8 cellular contexts compared by ENCODE assay signal in genomic region chr3:75840160-75840559, GRCh38. TPM values are rescaled to one million over a fixed set of nuclear protein-coding genes. Genes with fewer than 3 reads are reported as not detected.
A peak's percentile ranks its signal among the peaks of the same experiment; 100 is the strongest.
DNase-seq lines count a peak whose midpoint lies in the region; ATAC-seq, FAIRE-seq and TF ChIP-seq lines count a peak whose summit lies in the region.
"Not testable (repeated sequence)": the region's sequence is repeated elsewhere in the genome, so short reads cannot be mapped to it uniquely, and the experiment has no call there.

No MANE protein-coding gene starts in this region.

- not testable (repeated sequence) for H2BK120ac ChIP-seq in IMR-90 (ENCODE audit: low read depth, low read length)

- not testable (repeated sequence) for H3K79me1 ChIP-seq in IMR-90 (ENCODE audit: low read depth in 1 of 2, low read length in 2 of 2)

- in situ Hi-C loops in GM23248 (cut with MboI); IMR-90 (cut with MboI; ENCODE audit: low sequenced_read_pairs); brain microvascular endothelial cell (cut with HindIII; ENCODE audit: low pct_ligation_motif_present, low sequenced_read_pairs): not testable (repeated sequence)

- not testable (repeated sequence) for H3K4me2 ChIP-seq in GM23248 (ENCODE audit: unreplicated experiment); IMR-90 (ENCODE audit: low read depth, low read length); PC-3 (ENCODE audit: low read length)
- H3K4me2 ChIP-seq in astrocyte (ENCODE audit: low read length): peak overlapping the region; percentile 67

- H3K9ac ChIP-seq in GM23248; IMR-90 (ENCODE audit: low read depth, low read length); PC-3 (ENCODE audit: low read length): not testable (repeated sequence)
- peak overlapping the region; percentile 18 for H3K9ac ChIP-seq in astrocyte (ENCODE audit: low read length)

- H3K4ac ChIP-seq in IMR-90 (ENCODE audit: low read depth, low read length): not testable (repeated sequence)

- H3K56ac ChIP-seq in IMR-90 (ENCODE audit: extremely low read depth, insufficient read depth, low read length): not testable (repeated sequence)

- not testable (repeated sequence) for H3K4me1 Mint-ChIP-seq in astrocyte (ENCODE audit: low read depth, unreplicated experiment)

- DNase-seq in DMS53 treated with DMSO at 0.1 percent for 48 hours (lab: John Stamatoyannopoulos, UW; ENCODE audit: unreplicated experiment) (peak; percentile 0), GM23248 (peak; percentile 30), IMR-90 (peak; percentile 11), PC-3 (peak; percentile 29), astrocyte (ENCODE audit: low read depth) (peak; percentile 36), brain microvascular endothelial cell (peak; percentile 54), fibroblast of gingiva (ENCODE audit: low read depth) (peak; percentile 4), skeletal muscle cell (ENCODE audit: low read depth) (peak; percentile 30)

- not testable (repeated sequence) for H3K18ac ChIP-seq in IMR-90 (ENCODE audit: low read depth, low read length)

- intact Hi-C loops in IMR-90 (cut with micrococcal nuclease); PC-3 (cut with micrococcal nuclease): not testable (repeated sequence)

- not testable (repeated sequence) for H2BK15ac ChIP-seq in IMR-90 (ENCODE audit: low read depth, low read length)

- not testable (repeated sequence) for H3K9me2 ChIP-seq in GM23248 (ENCODE audit: insufficient read depth); PC-3 (replicated peaks; ENCODE audit: low read length)

- WGBS in GM23248 (ENCODE audit: low coverage in 1 of 2, low lambda C conversion rate in 2 of 2, missing lambda C conversion rate in 2 of 2), 2 experiments: 25 to 29% methylated on average over 4 of the region's 4 CpGs
- WGBS in IMR-90 (ENCODE audit: extremely low coverage in 2 of 2, insufficient read length in 1 of 2), 2 experiments: no CpG with 5 or more reads among the region's 4 CpGs

- TF ChIP-seq RAD21 in IMR-90 (IDR thresholded peaks at IDR 0.05; ENCODE audit: low read length): not testable (repeated sequence)

- not testable (repeated sequence) for H3K4me3 Mint-ChIP-seq in astrocyte (ENCODE audit: unreplicated experiment)

- POLR2A ChIA-PET in IMR-90 (lab: Charles Lee; ENCODE audit: unreplicated experiment); PC-3 (lab: Charles Lee; ENCODE audit: unreplicated experiment): not testable (repeated sequence)

- not testable (repeated sequence) for H3K9me3 ChIP-seq in GM23248 (ENCODE audit: low read depth); IMR-90 (ENCODE audit: control insufficient read depth, insufficient read depth, low read length); PC-3 (ENCODE audit: low read length); astrocyte (ENCODE audit: insufficient read depth, low read depth, low read length)

- not testable (repeated sequence) for TF ChIP-seq POLR2A in IMR-90 (IDR thresholded peaks at IDR 0.05; ENCODE audit: low read depth, low read length)

- H3K4me3 ChIP-seq in GM23248; IMR-90 (ENCODE audit: insufficient read depth, low read depth, low read length); PC-3 (ENCODE audit: low read length); astrocyte (ENCODE audit: insufficient read depth, low read depth, low read length); brain microvascular endothelial cell (ENCODE audit: low read depth, low read length); skeletal muscle cell (ENCODE audit: low read depth, low read length): not testable (repeated sequence)

- FAIRE-seq in astrocyte (lab: Jason Lieb, UNC): not testable (repeated sequence)

- H3K79me2 ChIP-seq in GM23248 (ENCODE audit: insufficient read depth); PC-3 (ENCODE audit: low read length); astrocyte (ENCODE audit: insufficient read depth, low read length): not testable (repeated sequence)

- H4K5ac ChIP-seq in IMR-90 (ENCODE audit: low read depth, low read length): not testable (repeated sequence)

- not testable (repeated sequence) for H3K36me3 Mint-ChIP-seq in astrocyte (ENCODE audit: low read depth, unreplicated experiment)

- H2AFZ ChIP-seq in GM23248; IMR-90 (replicated peaks; ENCODE audit: low read length, poor library complexity); PC-3 (ENCODE audit: low read length); astrocyte (ENCODE audit: low read depth, low read length): not testable (repeated sequence)

- H4K20me1 ChIP-seq in GM23248 (ENCODE audit: insufficient read depth); IMR-90 (ENCODE audit: insufficient read depth, low read length); PC-3 (ENCODE audit: low read length); astrocyte (ENCODE audit: insufficient read depth, low read length): not testable (repeated sequence)

- not testable (repeated sequence) for H3K14ac ChIP-seq in IMR-90 (replicated peaks; ENCODE audit: low read depth, low read length)

- not testable (repeated sequence) for H3K36me3 ChIP-seq in GM23248 (ENCODE audit: low read depth); IMR-90 (ENCODE audit: control insufficient read depth, insufficient read depth, low read length); PC-3 (ENCODE audit: low read depth, low read length); astrocyte (ENCODE audit: insufficient read depth, low read length); brain microvascular endothelial cell (replicated peaks)

- H3K9me3 Mint-ChIP-seq in astrocyte (ENCODE audit: unreplicated experiment): not testable (repeated sequence)

- not testable (repeated sequence) for H3K27me3 Mint-ChIP-seq in astrocyte (ENCODE audit: low read depth, unreplicated experiment)

- H3K23ac ChIP-seq in IMR-90 (ENCODE audit: low read depth, low read length): not testable (repeated sequence)

- not testable (repeated sequence) for H2BK20ac ChIP-seq in IMR-90 (ENCODE audit: low read depth, low read length)

- H3K27me3 ChIP-seq in GM23248 (replicated peaks; ENCODE audit: insufficient read depth); IMR-90 (ENCODE audit: control insufficient read depth, insufficient read depth, low read length); PC-3 (ENCODE audit: low read length); astrocyte (ENCODE audit: insufficient read depth, low read length); brain microvascular endothelial cell (replicated peaks): not testable (repeated sequence)

- dilution Hi-C loops in IMR-90 (cut with HindIII; ENCODE audit: low sequenced_read_pairs, unreplicated experiment): not testable (repeated sequence)

- H3K4me1 ChIP-seq in GM23248 (ENCODE audit: insufficient read depth); IMR-90 (ENCODE audit: control insufficient read depth, insufficient read depth, low read length); PC-3 (ENCODE audit: insufficient read depth, low read length); astrocyte (ENCODE audit: insufficient read depth, low read length): not testable (repeated sequence)

- H2BK5ac ChIP-seq in IMR-90 (ENCODE audit: low read depth, low read length, poor library complexity, severe bottlenecking): not testable (repeated sequence)

- TF ChIP-seq CTCF in IMR-90 (conservative IDR thresholded peaks at IDR 0.05; ENCODE audit: low read depth, low read length); PC-3 (conservative IDR thresholded peaks at IDR 0.05; ENCODE audit: low read depth, low read length); astrocyte (IDR thresholded peaks at IDR 0.05; ENCODE audit: insufficient read depth, low read depth, low read length); brain microvascular endothelial cell (IDR thresholded peaks at IDR 0.05; ENCODE audit: low read depth, low read length, missing control alignments): not testable (repeated sequence)

- CTCF ChIA-PET in IMR-90 (lab: Yijun Ruan, JAX); PC-3 (lab: Charles Lee): not testable (repeated sequence)

- H3K9me1 ChIP-seq in IMR-90 (ENCODE audit: insufficient read depth, low read length): not testable (repeated sequence)

- H4K91ac ChIP-seq in IMR-90 (ENCODE audit: insufficient read depth, low read depth, low read length): not testable (repeated sequence)

- H2AK5ac ChIP-seq in IMR-90 (ENCODE audit: low read depth, low read length): not testable (repeated sequence)

- H3F3A ChIP-seq in GM23248 (ENCODE audit: insufficient read depth); PC-3 (ENCODE audit: low read length, unreplicated experiment): not testable (repeated sequence)

- not testable (repeated sequence) for H3K27ac ChIP-seq in GM23248; IMR-90 (ENCODE audit: insufficient read depth, low read length); PC-3 (ENCODE audit: low read length); brain microvascular endothelial cell
- peak overlapping the region; percentile 66 for H3K27ac ChIP-seq in astrocyte (ENCODE audit: low read depth, low read length)

- H3K27ac Mint-ChIP-seq in astrocyte (ENCODE audit: unreplicated experiment): not testable (repeated sequence)

- not testable (repeated sequence) for H4K8ac ChIP-seq in IMR-90 (ENCODE audit: low read depth in 2 of 2, low read length in 2 of 2)

- not testable (repeated sequence) for ATAC-seq in IMR-90 (ENCODE audit: low read depth); PC-3

- not testable (repeated sequence) for BruUV-seq in IMR-90 (replicated peaks; lab: Mats Ljungman, UMichigan); PC-3 (replicated peaks; lab: Mats Ljungman, UMichigan)

- not testable (repeated sequence) for H2AK9ac ChIP-seq in IMR-90 (replicated peaks; ENCODE audit: low read depth, low read length, poor library complexity)

RNA-seq across cellular contexts. Expression of gene ZNF717, which starts 54.8 kb away (rescaled TPM):
- 5.4 and 6.7 TPM in 2 replicates for total RNA-seq in GM23248 (2014; rRNA removed; shearing (Covaris generic))
- 5.8 and 6.1 TPM in 2 replicates for polyA plus RNA-seq in GM23248 (2016; fragmentation: Nextera tagmentation; extraction: Ambion mirVana)
- total RNA-seq in IMR-90 (2012; rRNA removed): 11.4 and 14.3 TPM in 2 replicates
- polyA plus RNA-seq in IMR-90 (2012; rRNA removed): 4.6 and 6.0 TPM in 2 replicates
- polyA plus RNA-seq in IMR-90 (2012; cell fraction: cytosol; rRNA removed): 4.7 and 9.4 TPM in 2 replicates
- 2.8 and 17.9 TPM in 2 replicates for polyA plus RNA-seq in IMR-90 (2012; cell fraction: nucleus; rRNA removed; ENCODE audit: low replicate concordance)
- total RNA-seq in PC-3 (2014; rRNA removed): 5.2 and 6.7 TPM in 2 replicates
- 2.4 and 2.7 TPM in 2 replicates for total RNA-seq in astrocyte

Comparison
In these comparisons a context has a peak if more than half of its experiments do, and no peak if none do; other contexts are left out.
1. DNase-seq: peak in every context shown above with its lines; median percentile 54 in brain microvascular endothelial cell; 36 in astrocyte; 30 in GM23248; 30 in skeletal muscle cell; 29 in PC-3; 11 in IMR-90; 4 in fibroblast of gingiva; 0 in DMS53 treated with DMSO at 0.1 percent for 48 hours.